8 cellular contexts compared by ENCODE assay signal in genomic region chr5:54520940-54521339, GRCh38. TPM values are rescaled to one million over a fixed set of nuclear protein-coding genes. Genes with fewer than 3 reads are reported as not detected.
A peak's percentile ranks its signal among the peaks of the same experiment; 100 is the strongest.
DNase-seq lines count a peak whose midpoint lies in the region; ATAC-seq and TF ChIP-seq lines count a peak whose summit lies in the region.

No MANE protein-coding gene starts in this region.

- H3K23ac ChIP-seq in mesendoderm (ENCODE audit: low read length): no peak overlapping the region

- no peak overlapping the region for H2AK5ac ChIP-seq in mesendoderm (ENCODE audit: low read length)

- no peak overlapping the region for H2BK5ac ChIP-seq in mesendoderm (ENCODE audit: low read length)

- no peaks in the 10 kb centered on the region for H3K9me3 Mint-ChIP-seq in activated naive CD4-positive, alpha-beta T cell treated with anti-CD3 and anti-CD28 coated beads for 36 hours
- H3K9me3 Mint-ChIP-seq in type B pancreatic cell: no peaks in the 10 kb centered on the region

- peaks cover 43% of the 10 kb centered on the region for H3K4me1 ChIP-seq in mammary epithelial cell (ENCODE audit: insufficient read depth, low read length)
- peaks cover 13% of the 10 kb centered on the region for H3K4me1 ChIP-seq in mesendoderm (ENCODE audit: control insufficient read depth, low read depth, low read length)

- H3K36me3 Mint-ChIP-seq in activated naive CD4-positive, alpha-beta T cell treated with anti-CD3 and anti-CD28 coated beads for 36 hours (ENCODE audit: low read depth): no peaks in the 10 kb centered on the region
- peaks cover 15% of the 10 kb centered on the region for H3K36me3 Mint-ChIP-seq in type B pancreatic cell

- ATAC-seq in GM18909 (IDR thresholded peaks at IDR 0.05; ENCODE audit: poor library complexity, unreplicated experiment): no peak

- dilution Hi-C loops in mammary epithelial cell (cut with HindIII; ENCODE audit: low sequenced_read_pairs): no loop called here

- no peak overlapping the region for H4K8ac ChIP-seq in mesendoderm (ENCODE audit: low read depth, low read length)

- H3K79me1 ChIP-seq in mesendoderm (ENCODE audit: low read length): peaks cover 1% of the 10 kb centered on the region

- H3K36me3 ChIP-seq in mammary epithelial cell (ENCODE audit: insufficient read depth, low read length) (no peaks in the 10 kb centered on the region), mesendoderm (ENCODE audit: control insufficient read depth, insufficient read depth, low read length) (no peaks in the 10 kb centered on the region)

- H3K4me2 ChIP-seq in mammary epithelial cell (ENCODE audit: insufficient read depth, low read depth, low read length) (peak overlapping the region; percentile 86), mesendoderm (ENCODE audit: low read length) (peak overlapping the region; percentile 87)

- H2BK120ac ChIP-seq in mesendoderm (ENCODE audit: low read depth, low read length): no peak overlapping the region

- in situ Hi-C loops in mammary epithelial cell (cut with MboI; ENCODE audit: low sequenced_read_pairs in 2 of 2): loop anchor here in 1 of 2 donors (10.0 kb wide), 1 partner anchor 324 kb away; no protein-coding TSS in a partner anchor

- TSS peak; percentile 11 for BruUV-seq in mammary epithelial cell (replicated peaks; lab: Mats Ljungman, UMichigan)

- no peak overlapping the region for H4K5ac ChIP-seq in mesendoderm (ENCODE audit: low read length)

- no peaks in the 10 kb centered on the region for H3K9me3 ChIP-seq in mammary epithelial cell (replicated peaks; ENCODE audit: insufficient read depth, low read length)

- H3K4ac ChIP-seq in mesendoderm (ENCODE audit: low read depth, low read length): no peak overlapping the region

- peak overlapping the region; percentile 67 for H3K9ac ChIP-seq in mammary epithelial cell (ENCODE audit: insufficient read depth, low read length)
- H3K9ac ChIP-seq in mesendoderm (ENCODE audit: low read length): peak overlapping the region; percentile 60

- TF ChIP-seq CTCF in mammary epithelial cell (conservative IDR thresholded peaks at IDR 0.05 in 1 of 2, IDR thresholded peaks at IDR 0.05 in 1 of 2; ENCODE audit: extremely low read depth in 1 of 2, insufficient read depth in 1 of 2, low read depth in 1 of 2, low read length in 2 of 2) (no peak), type B pancreatic cell (conservative IDR thresholded peaks at IDR 0.05) (no peak)

- H3K27ac Mint-ChIP-seq in activated naive CD4-positive, alpha-beta T cell treated with anti-CD3 and anti-CD28 coated beads for 36 hours: no peak overlapping the region
- peak overlapping the region; percentile 72 for H3K27ac Mint-ChIP-seq in type B pancreatic cell

- no peak overlapping the region for H3K18ac ChIP-seq in mesendoderm (ENCODE audit: low read length)

- H3K27me3 Mint-ChIP-seq in activated naive CD4-positive, alpha-beta T cell treated with anti-CD3 and anti-CD28 coated beads for 36 hours (ENCODE audit: low read depth): no peaks in the 10 kb centered on the region
- no peaks in the 10 kb centered on the region for H3K27me3 Mint-ChIP-seq in type B pancreatic cell

- H3K27ac ChIP-seq in mammary epithelial cell (ENCODE audit: insufficient read depth, low read depth, low read length) (no peak overlapping the region), mesendoderm (ENCODE audit: low read depth, low read length) (no peak overlapping the region)

- DNase-seq in activated naive CD4-positive, alpha-beta T cell treated with anti-CD3 and anti-CD28 coated beads for 36 hours: no peak
- DNase-seq in activated naive CD4-positive, alpha-beta T cell treated with anti-CD3 and anti-CD28 coated beads, Interleukin-2, amount 50 U/mL, for 16 hours: no peak
- DNase-seq in mammary epithelial cell (no peak), mesendoderm (no peak), type B pancreatic cell (ENCODE audit: extremely low spot score, unreplicated experiment) (no peak), NCI-H226 (no peak), NCI-H2107 treated with DMSO at 0.1 percent for 48 hours (lab: John Stamatoyannopoulos, UW; ENCODE audit: unreplicated experiment) (no peak)

- no peak overlapping the region for H2BK15ac ChIP-seq in mesendoderm (replicated peaks; ENCODE audit: low read depth)

- CTCF ChIA-PET in activated naive CD4-positive, alpha-beta T cell treated with anti-CD3 and anti-CD28 coated beads for 36 hours (lab: Charles Lee): interaction anchor here (3.2 kb wide), 1 partner anchor 324 kb away, joined by 15 read pairs; no protein-coding TSS in a partner anchor
- CTCF ChIA-PET in mammary epithelial cell (lab: Charles Lee; ENCODE audit: low non-redundant PET): no interaction called here

- H4K20me1 ChIP-seq in mammary epithelial cell (ENCODE audit: insufficient read depth, low read length): no peaks in the 10 kb centered on the region

- WGBS in mammary epithelial cell (ENCODE audit: low coverage, missing lambda C conversion rate): 36% methylated on average over 2 of the region's 2 CpGs
- WGBS in mesendoderm (ENCODE audit: extremely low coverage, insufficient coverage, low lambda C conversion rate): no CpG with 5 or more reads among the region's 2 CpGs

- H3K79me2 ChIP-seq in mammary epithelial cell (ENCODE audit: insufficient read depth, low read length): peaks cover 79% of the 10 kb centered on the region
- H3K79me2 ChIP-seq in mesendoderm (ENCODE audit: control insufficient read depth, insufficient read depth, low read length): peaks cover 79% of the 10 kb centered on the region

- intact Hi-C loops in activated naive CD4-positive, alpha-beta T cell treated with anti-CD3 and anti-CD28 coated beads for 36 hours (cut with micrococcal nuclease): no loop called here
- intact Hi-C loops in mammary epithelial cell (cut with micrococcal nuclease): loop anchor here (2.0 kb wide), 1 partner anchor 122 kb away; no protein-coding TSS in a partner anchor

- peaks cover 68% of the 10 kb centered on the region for H3K4me1 Mint-ChIP-seq in activated naive CD4-positive, alpha-beta T cell treated with anti-CD3 and anti-CD28 coated beads for 36 hours (ENCODE audit: low read depth)
- peaks cover 55% of the 10 kb centered on the region for H3K4me1 Mint-ChIP-seq in type B pancreatic cell (ENCODE audit: unreplicated experiment)

- H3K56ac ChIP-seq in mesendoderm (ENCODE audit: low read length): peak overlapping the region; percentile 76

- H3K27me3 ChIP-seq in mammary epithelial cell (ENCODE audit: insufficient read depth, low read length): no peaks in the 10 kb centered on the region
- no peaks in the 10 kb centered on the region for H3K27me3 ChIP-seq in mesendoderm (ENCODE audit: insufficient read depth, low read length, poor library complexity)

- peak overlapping the region; percentile 86 for H2AFZ ChIP-seq in mammary epithelial cell (ENCODE audit: low read depth, low read length)

- H3K4me3 ChIP-seq in mammary epithelial cell (replicated peaks in 1 of 3; ENCODE audit: insufficient read depth in 1 of 3, low read depth in 2 of 3, low read length in 3 of 3) (peak overlapping the region; percentile 50 to 81 (median 76)), mesendoderm (ENCODE audit: low read length) (peak overlapping the region; percentile 31)

- peak overlapping the region; percentile 51 for H3K4me3 Mint-ChIP-seq in activated naive CD4-positive, alpha-beta T cell treated with anti-CD3 and anti-CD28 coated beads for 36 hours
- H3K4me3 Mint-ChIP-seq in type B pancreatic cell: peak overlapping the region; percentile 92

RNA-seq across cellular contexts. Expression of gene SNX18, which starts 3.4 kb away (rescaled TPM):
- 1 to 10 TPM; 3.9 to 4.4 TPM for total RNA-seq in activated naive CD4-positive, alpha-beta T cell treated with anti-CD3 and anti-CD28 coated beads for 36 hours
- total RNA-seq in mammary epithelial cell (10 to 100 TPM; 22.6 to 84.0 TPM), type B pancreatic cell (ENCODE audit: low replicate concordance) (23.6 and 27.1 TPM in 2 replicates)
- 7.6 TPM for polyA plus RNA-seq in mammary epithelial cell
- 10.5 TPM for polyA minus RNA-seq in mammary epithelial cell
- polyA plus RNA-seq in mesendoderm (2013, experiment 1 of 2): 20.7 TPM
- polyA plus RNA-seq in mesendoderm (2013, experiment 2 of 2): 20.4 TPM
